ENCODE assay signal across 9 cellular contexts in genomic region chr2:88265352-88265960, GRCh38.
DNase-seq lines count a peak whose midpoint lies in the region; ATAC-seq and TF ChIP-seq lines count a peak whose summit lies in the region.
"Had no signal": no experiment of that assay in that cellular context is flagged by ENCODE, and none has a peak within 500 bp of the region (broad histone marks: within the 10 kb centered on the region; RNA-seq: fewer than 3 reads in every experiment).

No MANE protein-coding gene starts in this region.

- H3K4me3 ChIP-seq in GM23248 = no peak overlapping the region
- H3K4me3 ChIP-seq in psoas muscle = no peak overlapping the region
- no peak overlapping the region for H3K4me3 ChIP-seq in sigmoid colon
- H3K4me3 ChIP-seq: skin epidermis had no signal

- ATAC-seq in psoas muscle (no peak), HG02973 (IDR thresholded peaks at IDR 0.05; ENCODE audit: unreplicated experiment) (no peak)

- no peak for TF ChIP-seq EP300 in sigmoid colon (IDR thresholded peaks at IDR 0.05)

- H3K9ac ChIP-seq in GM23248 = no peak overlapping the region

- TF ChIP-seq CTCF in psoas muscle (IDR thresholded peaks at IDR 0.05) = no peak
- TF ChIP-seq CTCF in sigmoid colon (IDR thresholded peaks at IDR 0.05) = no peak

- H2AFZ ChIP-seq in GM23248 = no peak overlapping the region

- 8% methylated on average over 4 of the region's 4 CpGs for WGBS in GM23248 (ENCODE audit: low coverage in 1 of 2, low lambda C conversion rate in 2 of 2, missing lambda C conversion rate in 2 of 2), 2 experiments
- 10 to 23% (median 12%) methylated on average over 4 of the region's 4 CpGs for WGBS in psoas muscle, 3 donors
- WGBS in sigmoid colon, 2 donors = 18 to 35% methylated on average over 4 of the region's 4 CpGs

- DNase-seq in DMS53 treated with DMSO at 0.1 percent for 48 hours (lab: John Stamatoyannopoulos, UW; ENCODE audit: unreplicated experiment) (peak; percentile 93), GM23248 (peak; percentile 57), RPMI7951 (ENCODE audit: low read depth) (peak; percentile 83), iris pigment epithelial cell (ENCODE audit: low read depth) (peak; percentile 36), psoas muscle (no peak), sigmoid colon (no peak), UCSD-AML1 (lab: John Stamatoyannopoulos, UW; ENCODE audit: unreplicated experiment) (no peak)

- H4K20me1 ChIP-seq in GM23248 (ENCODE audit: insufficient read depth) = no peaks in the 10 kb centered on the region

- H3K4me2 ChIP-seq in GM23248 (ENCODE audit: unreplicated experiment) = peak overlapping the region; percentile 11

- H3K79me2 ChIP-seq in GM23248 (ENCODE audit: insufficient read depth) = no peaks in the 10 kb centered on the region

- no peak overlapping the region for H3K27ac ChIP-seq in GM23248
- H3K27ac ChIP-seq in psoas muscle = no peak overlapping the region
- H3K27ac ChIP-seq in sigmoid colon = no peak overlapping the region

- intact Hi-C loops in psoas muscle (cut with DNase I) = no loop called here
- intact Hi-C loops in sigmoid colon (cut with DNase I) = no loop called here

- no peak for TF ChIP-seq POLR2A in sigmoid colon (IDR thresholded peaks at IDR 0.05)

- no peaks in the 10 kb centered on the region for H3K9me2 ChIP-seq in GM23248 (ENCODE audit: insufficient read depth)

- in situ Hi-C loops in GM23248 (cut with MboI) = no loop called here

- no peaks in the 10 kb centered on the region for H3K9me3 ChIP-seq in GM23248 (ENCODE audit: low read depth)
- no peaks in the 10 kb centered on the region for H3K9me3 ChIP-seq in psoas muscle
- no peaks in the 10 kb centered on the region for H3K9me3 ChIP-seq in sigmoid colon

- H3K27me3 ChIP-seq in GM23248 (replicated peaks; ENCODE audit: insufficient read depth) (no peaks in the 10 kb centered on the region; the same call in 1 of the 2 replicates), psoas muscle (ENCODE audit: insufficient read depth in 3 of 3, low read length in 2 of 3) (no peaks in the 10 kb centered on the region), sigmoid colon (no peaks in the 10 kb centered on the region)

- no peaks in the 10 kb centered on the region for H3F3A ChIP-seq in GM23248 (ENCODE audit: insufficient read depth)

- H3K4me1 ChIP-seq in GM23248 (ENCODE audit: insufficient read depth) = 0 out of 2 replicates have a peak, but pooled peaks cover 5% of the 10 kb centered on the region
- no peaks in the 10 kb centered on the region for H3K4me1 ChIP-seq in psoas muscle
- H3K4me1 ChIP-seq in sigmoid colon = no peaks in the 10 kb centered on the region

- no peaks in the 10 kb centered on the region for H3K36me3 ChIP-seq in GM23248 (ENCODE audit: low read depth)
- H3K36me3 ChIP-seq in psoas muscle (ENCODE audit: insufficient read depth in 1 of 2, low read depth in 1 of 2) = no peaks in the 10 kb centered on the region
- no peaks in the 10 kb centered on the region for H3K36me3 ChIP-seq in sigmoid colon

Comparison
In these comparisons a context has a peak if more than half of its experiments do, and no peak if none do; other contexts are left out.
1. DNase-seq: peak in DMS53 treated with DMSO at 0.1 percent for 48 hours (single experiment), GM23248 (single experiment), RPMI7951 (single experiment) and iris pigment epithelial cell (single experiment); none in psoas muscle (0 of 2), sigmoid colon (single experiment) and UCSD-AML1 (single experiment).